In genomic region chr10:28294169-28294532, GRCh38 we compare ENCODE assay signal across 29 cellular contexts. TPM values are rescaled to one million over a fixed set of nuclear protein-coding genes. Genes with fewer than 3 reads are reported as not detected.
A peak's percentile ranks its signal among the peaks of the same experiment; 100 is the strongest.
DNase-seq lines count a peak whose midpoint lies in the region; ATAC-seq and TF ChIP-seq lines count a peak whose summit lies in the region.
"Had no signal": no experiment of that assay in that cellular context is flagged by ENCODE, and none has a peak within 500 bp of the region (broad histone marks: within the 10 kb centered on the region; RNA-seq: fewer than 3 reads in every experiment).

No MANE protein-coding gene starts in this region.

- POLR2A ChIA-PET in CD8-positive, alpha-beta T cell (lab: Charles Lee) = interaction anchor here (0.7 to 1.8 kb wide), 3 partner anchors 17 to 74 kb away, joined by 3 to 8 read pairs (median 3); no protein-coding TSS in a partner anchor

- peak; percentile 34 for DNase-seq in activated naive CD4-positive, alpha-beta T cell treated with anti-CD3 and anti-CD28 coated beads for 36 hours
- DNase-seq in activated naive CD4-positive, alpha-beta T cell treated with anti-CD3 and anti-CD28 coated beads, Interleukin-2, amount 50 U/mL, for 16 hours = no peak
- no peak for DNase-seq in CD8-positive, alpha-beta T cell
- no peak for DNase-seq in chondrocyte (ENCODE audit: low spot score)
- no peak for DNase-seq in stimulated activated naive CD8-positive, alpha-beta T cell treated with anti-CD3 and anti-CD28 coated beads, Interleukin-15, amount 100 ng/mL, for 72 hours
- no peak for DNase-seq in kidney tubule cell (ENCODE audit: low spot score)
- DNase-seq in MG63 = no peak
- DNase-seq in NOMO-1 treated with dmso at 0.1 percent for 144 hours (lab: John Stamatoyannopoulos, UW; ENCODE audit: unreplicated experiment) = no peak
- DNase-seq: ACHN; activated B cell treated with CpG ODN at 0.5 μM for 24 hours; activated CD8-positive, alpha-beta memory T cell treated with anti-CD3 and anti-CD28 coated beads, Interleukin-2, amount 50 U/mL, for 4 hours; gastrocnemius medialis; hippocampal formation; NCI-H1092 treated with DMSO at 0.1 percent for 48 hours; NCI-H1694 treated with DMSO at 0.1 percent for 48 hours; NCI-H2171; NCI-H510A; occipital lobe; stimulated activated CD4-positive, alpha-beta T cell treated with anti-CD3 and anti-CD28 coated beads, Interleukin-15, amount 100 ng/mL, for 24 hours; stimulated activated CD4-positive, alpha-beta T cell treated with anti-CD3 and anti-CD28 coated beads, Interleukin-4, amount 100 ng/mL, for 4 hours; T-helper 1 cell; testis; uterus had no signal

- H3K27me3 Mint-ChIP-seq in activated naive CD4-positive, alpha-beta T cell treated with anti-CD3 and anti-CD28 coated beads for 36 hours (ENCODE audit: low read depth) = no peaks in the 10 kb centered on the region
- H3K27me3 Mint-ChIP-seq in CD8-positive, alpha-beta T cell (ENCODE audit: low read depth) = no peaks in the 10 kb centered on the region
- H3K27me3 Mint-ChIP-seq in chondrocyte (ENCODE audit: low read depth) = no peaks in the 10 kb centered on the region
- H3K27me3 Mint-ChIP-seq in stimulated activated naive CD8-positive, alpha-beta T cell treated with anti-CD3 and anti-CD28 coated beads, Interleukin-15, amount 100 ng/mL, for 72 hours = no peaks in the 10 kb centered on the region
- H3K27me3 Mint-ChIP-seq: activated B cell treated with CpG ODN at 0.5 μM for 24 hours; B cell; natural killer cell treated with Interleukin-12 subunit alpha and Interleukin-12 subunit beta and Interleukin-15 and Interleukin-18, amount 100 ng/mL, for 72 hours had no signal

- peaks cover 78% of the 10 kb centered on the region for H3K4me1 Mint-ChIP-seq in activated naive CD4-positive, alpha-beta T cell treated with anti-CD3 and anti-CD28 coated beads for 36 hours (ENCODE audit: low read depth)
- H3K4me1 Mint-ChIP-seq in CD8-positive, alpha-beta T cell (ENCODE audit: low read depth) = peaks cover 78% of the 10 kb centered on the region
- peaks cover 68% of the 10 kb centered on the region for H3K4me1 Mint-ChIP-seq in chondrocyte (ENCODE audit: low read depth)
- H3K4me1 Mint-ChIP-seq in stimulated activated naive CD8-positive, alpha-beta T cell treated with anti-CD3 and anti-CD28 coated beads, Interleukin-15, amount 100 ng/mL, for 72 hours = peaks cover 73% of the 10 kb centered on the region

- H3K27ac Mint-ChIP-seq in activated naive CD4-positive, alpha-beta T cell treated with anti-CD3 and anti-CD28 coated beads for 36 hours = peak overlapping the region; percentile 89
- H3K27ac Mint-ChIP-seq in CD8-positive, alpha-beta T cell = peak overlapping the region; percentile 88
- peak overlapping the region; percentile 96 for H3K27ac Mint-ChIP-seq in chondrocyte (ENCODE audit: unreplicated experiment)
- no peak overlapping the region for H3K27ac Mint-ChIP-seq in stimulated activated naive CD8-positive, alpha-beta T cell treated with anti-CD3 and anti-CD28 coated beads, Interleukin-15, amount 100 ng/mL, for 72 hours
- H3K27ac Mint-ChIP-seq: activated B cell treated with CpG ODN at 0.5 μM for 24 hours, B cell, brain had no signal

- no peak overlapping the region for H3K4me3 ChIP-seq in CD8-positive, alpha-beta T cell (ENCODE audit: low read depth, low read length)
- H3K4me3 ChIP-seq in MG63 = no peak overlapping the region
- H3K4me3 ChIP-seq: gastrocnemius medialis, GM12878, K562, testis, uterus had no signal

- H3K4me3 Mint-ChIP-seq in activated naive CD4-positive, alpha-beta T cell treated with anti-CD3 and anti-CD28 coated beads for 36 hours = peak overlapping the region; percentile 55
- H3K4me3 Mint-ChIP-seq in CD8-positive, alpha-beta T cell = peak overlapping the region; percentile 45
- no peak overlapping the region for H3K4me3 Mint-ChIP-seq in chondrocyte (ENCODE audit: unreplicated experiment)
- H3K4me3 Mint-ChIP-seq in stimulated activated naive CD8-positive, alpha-beta T cell treated with anti-CD3 and anti-CD28 coated beads, Interleukin-15, amount 100 ng/mL, for 72 hours = peak overlapping the region; percentile 24 to 38
- H3K4me3 Mint-ChIP-seq: activated B cell treated with CpG ODN at 0.5 μM for 24 hours; B cell; brain; natural killer cell treated with Interleukin-12 subunit alpha and Interleukin-12 subunit beta and Interleukin-15 and Interleukin-18, amount 100 ng/mL, for 72 hours had no signal

- CTCF ChIA-PET in activated naive CD4-positive, alpha-beta T cell treated with anti-CD3 and anti-CD28 coated beads for 36 hours (lab: Charles Lee) = interaction anchor here (1.4 to 5.4 kb wide), 3 partner anchors 43 to 88 kb away, joined by 6 to 31 read pairs (median 7); no protein-coding TSS in a partner anchor
- CTCF ChIA-PET in CD8-positive, alpha-beta T cell (lab: Charles Lee) = interaction anchor here (2.3 to 14.1 kb wide), 2 partner anchors 43 to 89 kb away, joined by 8 to 244 read pairs; no protein-coding TSS in a partner anchor

- no peaks in the 10 kb centered on the region for H3K9me3 Mint-ChIP-seq in activated naive CD4-positive, alpha-beta T cell treated with anti-CD3 and anti-CD28 coated beads for 36 hours
- no peaks in the 10 kb centered on the region for H3K9me3 Mint-ChIP-seq in CD8-positive, alpha-beta T cell
- H3K9me3 Mint-ChIP-seq in chondrocyte (ENCODE audit: low read depth) = no peaks in the 10 kb centered on the region
- H3K9me3 Mint-ChIP-seq in stimulated activated naive CD8-positive, alpha-beta T cell treated with anti-CD3 and anti-CD28 coated beads, Interleukin-15, amount 100 ng/mL, for 72 hours = no peaks in the 10 kb centered on the region
- H3K9me3 Mint-ChIP-seq: activated B cell treated with CpG ODN at 0.5 μM for 24 hours; brain; natural killer cell treated with Interleukin-12 subunit alpha and Interleukin-12 subunit beta and Interleukin-15 and Interleukin-18, amount 100 ng/mL, for 72 hours had no signal

- intact Hi-C loops in activated naive CD4-positive, alpha-beta T cell treated with anti-CD3 and anti-CD28 coated beads for 36 hours (cut with micrococcal nuclease) = loop anchor here (5.0 to 10.0 kb wide), 2 partner anchors 792 to 1049 kb away; partner anchors contain the start of genes ACBD5 and RAB18
- intact Hi-C loops in CD8-positive, alpha-beta T cell (cut with DNase I, micrococcal nuclease) = no loop called here

- H3K27me3 ChIP-seq in CD8-positive, alpha-beta T cell (ENCODE audit: insufficient read depth, low read length) = no peaks in the 10 kb centered on the region
- H3K27me3 ChIP-seq in MG63 = no peaks in the 10 kb centered on the region
- H3K27me3 ChIP-seq: gastrocnemius medialis, testis, uterus had no signal

- no peak overlapping the region for H3K27ac ChIP-seq in CD8-positive, alpha-beta T cell (ENCODE audit: low read depth, low read length)
- H3K27ac ChIP-seq: gastrocnemius medialis, RWPE1, testis had no signal

- H3K9me3 ChIP-seq in CD8-positive, alpha-beta T cell (ENCODE audit: low read length) = no peaks in the 10 kb centered on the region
- no peaks in the 10 kb centered on the region for H3K9me3 ChIP-seq in MG63
- H3K9me3 ChIP-seq: gastrocnemius medialis, testis, uterus had no signal

- no peak for TF ChIP-seq CTCF in CD8-positive, alpha-beta T cell (IDR thresholded peaks at IDR 0.05)
- TF ChIP-seq CTCF in chondrocyte (IDR thresholded peaks at IDR 0.05) = no peak

- H3K36me3 Mint-ChIP-seq in activated naive CD4-positive, alpha-beta T cell treated with anti-CD3 and anti-CD28 coated beads for 36 hours (ENCODE audit: low read depth) = no peaks in the 10 kb centered on the region
- peaks cover 12% of the 10 kb centered on the region for H3K36me3 Mint-ChIP-seq in CD8-positive, alpha-beta T cell
- H3K36me3 Mint-ChIP-seq in chondrocyte (ENCODE audit: low read depth) = peaks cover 3% of the 10 kb centered on the region
- H3K36me3 Mint-ChIP-seq: brain; natural killer cell treated with Interleukin-12 subunit alpha and Interleukin-12 subunit beta and Interleukin-15 and Interleukin-18, amount 100 ng/mL, for 72 hours had no signal

- H3K36me3 ChIP-seq in CD8-positive, alpha-beta T cell (ENCODE audit: insufficient read depth, low read length) = no peaks in the 10 kb centered on the region
- no peaks in the 10 kb centered on the region for H3K36me3 ChIP-seq in MG63
- H3K36me3 ChIP-seq: gastrocnemius medialis, uterus had no signal

- peak; percentile 58 for ATAC-seq in CD8-positive, alpha-beta T cell
- peak; percentile 41 for ATAC-seq in stimulated activated naive CD8-positive, alpha-beta T cell treated with anti-CD3 and anti-CD28 coated beads, Interleukin-15, amount 100 ng/mL, for 72 hours
- ATAC-seq: gastrocnemius medialis; GM12878; K562; natural killer cell treated with Interleukin-12 subunit alpha and Interleukin-12 subunit beta and Interleukin-15 and Interleukin-18, amount 100 ng/mL, for 72 hours had no signal

- H3K4me1 ChIP-seq in CD8-positive, alpha-beta T cell (ENCODE audit: insufficient read depth, low read length) = peaks cover 38% of the 10 kb centered on the region
- H3K4me1 ChIP-seq: testis had no signal

RNA-seq across cellular contexts. Expression of gene MPP7, which starts 8.7 kb away (rescaled TPM):
- total RNA-seq in activated naive CD4-positive, alpha-beta T cell treated with anti-CD3 and anti-CD28 coated beads for 36 hours = 10 to 100 TPM; 23.6 to 25.4 TPM
- 10 to 100 TPM; 22.5 to 23.1 TPM for total RNA-seq in CD8-positive, alpha-beta T cell
- 20.1 to 21.7 TPM (median 21.0 TPM) in 3 replicates for total RNA-seq in chondrocyte
- total RNA-seq in MG63 (2014; rRNA removed; shearing (Covaris generic); ENCODE audit: low replicate concordance) = 3.8 and 8.3 TPM in 2 replicates

Comparison
In these comparisons a context has a peak if more than half of its experiments do, and no peak if none do; other contexts are left out.
1. H3K27ac Mint-ChIP-seq: peak in activated naive CD4-positive, alpha-beta T cell treated with anti-CD3 and anti-CD28 coated beads for 36 hours (single experiment), CD8-positive, alpha-beta T cell (single experiment) and chondrocyte (single experiment); none in stimulated activated naive CD8-positive, alpha-beta T cell treated with anti-CD3 and anti-CD28 coated beads, Interleukin-15, amount 100 ng/mL, for 72 hours (0 of 2).